8 cellular contexts compared by ENCODE assay signal in genomic region chr10:8365935-8366911, GRCh38.
A peak's percentile ranks its signal among the peaks of the same experiment; 100 is the strongest.
DNase-seq lines count a peak whose midpoint lies in the region; ATAC-seq, FAIRE-seq and TF ChIP-seq lines count a peak whose summit lies in the region.

No MANE protein-coding gene starts in this region.

- TF ChIP-seq CTCF in heart right ventricle (IDR thresholded peaks at IDR 0.05) (no peak), HepG2 (CRISPR knock-in tag; IDR thresholded peaks at IDR 0.05) (no peak)

- peak in 5 of 8 donors; percentile 33 to 88 (median 59) for ATAC-seq in heart right ventricle
- ATAC-seq in HepG2 = peak; percentile 69
- ATAC-seq in HG03469 (IDR thresholded peaks at IDR 0.05; ENCODE audit: unreplicated experiment) = no peak
- ATAC-seq in GM19395 (IDR thresholded peaks at IDR 0.05; ENCODE audit: unreplicated experiment) = no peak

- H3K4me3 ChIP-seq in heart right ventricle (no peak overlapping the region), HepG2 (replicated peaks in 1 of 3; ENCODE audit: insufficient read depth in 1 of 3, low read depth in 2 of 3, low read length in 3 of 3) (no peak overlapping the region)

- no peak for TF ChIP-seq RAD21 in HepG2 (CRISPR knock-in tag; IDR thresholded peaks at IDR 0.05)

- H3K4me1 ChIP-seq in heart right ventricle = peaks cover 0 to 19% (median 0%) of the 10 kb centered on the region in 9 donors
- H3K4me1 ChIP-seq in HepG2 (ENCODE audit: insufficient read depth, low read length) = 0 out of 2 replicates have a peak, but pooled peaks cover 8% of the 10 kb centered on the region

- TF ChIP-seq EP300 in HepG2 (IDR thresholded peaks at IDR 0.05; ENCODE audit: low read depth in 2 of 2, low read length in 2 of 2) = no peak
- no peak for TF ChIP-seq EP300 in HepG2 (CRISPR knock-in tag; IDR thresholded peaks at IDR 0.05; ENCODE audit: borderline replicate concordance)

- no peaks in the 10 kb centered on the region for H3K79me2 ChIP-seq in HepG2 (ENCODE audit: insufficient read depth, low read length)

- H3K36me3 ChIP-seq in heart right ventricle = no peaks in the 10 kb centered on the region
- H3K36me3 ChIP-seq in HepG2 (replicated peaks in 1 of 2; ENCODE audit: control insufficient read depth in 1 of 2, insufficient read depth in 2 of 2, low read length in 2 of 2) = no peaks in the 10 kb centered on the region

- POLR2A ChIA-PET in HepG2 (lab: Yijun Ruan, JAX) = no interaction called here

- no peak overlapping the region for H3K9ac ChIP-seq in HepG2 (ENCODE audit: insufficient read depth, low read depth, low read length)

- intact Hi-C loops in heart right ventricle (cut with DNase I) (no loop called here), cardiac septum (cut with DNase I) (no loop called here), HepG2 (cut with micrococcal nuclease; ENCODE audit: unreplicated experiment) (no loop called here)

- in situ Hi-C loops in HepG2 (cut with HindIII; ENCODE audit: extremely low pct_ligation_motif_present, low pct_unique_long_range_greater_than_20kb) = no loop called here

- no TSS peak for BruUV-seq in HepG2 (replicated peaks; lab: Mats Ljungman, UMichigan)

- CTCF ChIA-PET in HepG2 (lab: Yijun Ruan, JAX; ENCODE audit: low intra/inter-chr PET ratio, low total read pairs) = no interaction called here

- FAIRE-seq in HepG2 (lab: Jason Lieb, UNC) = no peak
- peak; percentile 96 for FAIRE-seq in urothelium cell line (lab: Jason Lieb, UNC)

- peaks cover 0 to 7% (median 0%) of the 10 kb centered on the region in 11 donors for H3K9me3 ChIP-seq in heart right ventricle
- H3K9me3 ChIP-seq in HepG2 (ENCODE audit: low read length) = no peaks in the 10 kb centered on the region

- DNase-seq in heart right ventricle (no peak), cardiac septum (ENCODE audit: low spot score) (no peak), activated T-cell treated with anti-CD3 and anti-CD28 coated beads for 24 hours (ENCODE audit: low read depth) (peak; percentile 30), HepG2 (ENCODE audit: low spot score) (peak; percentile 42), urothelium cell line (ENCODE audit: low spot score) (peak; percentile 86), epidermal melanocyte (ENCODE audit: insufficient read length, low spot score) (no peak)

- TF ChIP-seq POLR2A in HepG2 (IDR thresholded peaks at IDR 0.05; ENCODE audit: insufficient read depth in 1 of 2, low read depth in 2 of 2, low read length in 2 of 2) = no peak

- H3K27ac ChIP-seq in heart right ventricle (peak overlapping the region in 1 of 10 donors; percentile 53), HepG2 (ENCODE audit: extremely low read length, insufficient read depth, low read length) (no peak overlapping the region)

- no peak overlapping the region for H2AFZ ChIP-seq in HepG2 (ENCODE audit: low read length)

- WGBS in heart right ventricle, 2 donors = 65 to 68% methylated on average over 19 of the region's 19 CpGs
- 30% methylated on average over 19 of the region's 19 CpGs for WGBS in HepG2 (ENCODE audit: low lambda C conversion rate)

- H3K27me3 ChIP-seq in heart right ventricle (no peaks in the 10 kb centered on the region), HepG2 (ENCODE audit: control insufficient read depth in 1 of 2, insufficient read depth in 2 of 2, low read length in 2 of 2) (no peaks in the 10 kb centered on the region)

- H4K20me1 ChIP-seq in HepG2 (ENCODE audit: insufficient read depth, low read length) = no peaks in the 10 kb centered on the region

- peak overlapping the region; percentile 51 for H3K4me2 ChIP-seq in HepG2 (ENCODE audit: low read depth, low read length)

TF ChIP-seq in HepG2, 621 proteins besides CTCF, POLR2A, EP300 and RAD21:
- no peak for TF ChIP-seq ZMAT3 (CRISPR knock-in tag; conservative IDR thresholded peaks at IDR 0.05)
- no peak for TF ChIP-seq FOXA1 (IDR thresholded peaks at IDR 0.05)
- TF ChIP-seq FOXA1 (CRISPR knock-in tag; IDR thresholded peaks at IDR 0.05) = peak; percentile 42; the same call in 1 of the 2 replicates
- TF ChIP-seq ZBTB42 (CRISPR knock-in tag; IDR thresholded peaks at IDR 0.05) = no peak
- no peak for TF ChIP-seq ZBTB2 (CRISPR knock-in tag; IDR thresholded peaks at IDR 0.05; ENCODE audit: low read depth)
- no peak for TF ChIP-seq E2F5 (CRISPR knock-in tag; conservative IDR thresholded peaks at IDR 0.05)
- peak; percentile 82 for TF ChIP-seq FOSL2 (CRISPR knock-in tag; IDR thresholded peaks at IDR 0.05)
- TF ChIP-seq FOXA3 (CRISPR knock-in tag; IDR thresholded peaks at IDR 0.05) = peak; percentile 18; the same call in 1 of the 2 replicates
- no peak for TF ChIP-seq HNF1B (CRISPR knock-in tag; IDR thresholded peaks at IDR 0.05)
- 0 out of 2 replicates have a peak, but pooled peaks have one; percentile 15 for TF ChIP-seq ARID5B (CRISPR knock-in tag; IDR thresholded peaks at IDR 0.05)
- 0 out of 2 replicates have a peak, but pooled peaks have one; percentile 25 for TF ChIP-seq TFAP4 (IDR thresholded peaks at IDR 0.05; ENCODE audit: borderline replicate concordance, low read depth)

Comparison
In these comparisons a context has a peak if more than half of its experiments do, and no peak if none do; other contexts are left out.
1. ATAC-seq: peak in heart right ventricle (5 of 8) and HepG2 (single experiment); none in HG03469 (single experiment) and GM19395 (single experiment).
2. DNase-seq: peak in activated T-cell treated with anti-CD3 and anti-CD28 coated beads for 24 hours (single experiment), HepG2 (single experiment) and urothelium cell line (single experiment); none in heart right ventricle (0 of 2), cardiac septum (single experiment) and epidermal melanocyte (single experiment).